8 cellular contexts compared by ENCODE assay signal in genomic region chr16:21599994-21600773, GRCh38. TPM values are rescaled to one million over a fixed set of nuclear protein-coding genes. Genes with fewer than 3 reads are reported as not detected.
DNase-seq lines count a peak whose midpoint lies in the region; ATAC-seq and TF ChIP-seq lines count a peak whose summit lies in the region.

No MANE protein-coding gene starts in this region.

- no peak for TF ChIP-seq POLR2A in vagina (IDR thresholded peaks at IDR 0.05)

- H3K27ac ChIP-seq in HUES48 (ENCODE audit: low read depth, low read length): peak overlapping the region; percentile 98
- H3K27ac ChIP-seq in vagina: peak overlapping the region; percentile 92

- peak overlapping the region; percentile 94 to 95 for H3K27ac Mint-ChIP-seq in effector memory CD8-positive, alpha-beta T cell

- no peaks in the 10 kb centered on the region for H3K27me3 ChIP-seq in HUES48 (ENCODE audit: control insufficient read depth, insufficient read depth, low read length)
- no peaks in the 10 kb centered on the region for H3K27me3 ChIP-seq in mucosa of stomach (ENCODE audit: control insufficient read depth, insufficient read depth, low read length)
- no peaks in the 10 kb centered on the region for H3K27me3 ChIP-seq in vagina

- H3K4me3 ChIP-seq in HUES48 (ENCODE audit: low read depth, low read length) (peak overlapping the region; percentile 99), mucosa of stomach (ENCODE audit: low read length) (peak overlapping the region; percentile 61), vagina (peak overlapping the region; percentile 61 to 74)

- peak; percentile 14 for DNase-seq in NCI-H1105 treated with DMSO at 0.1 percent for 48 hours (lab: John Stamatoyannopoulos, UW)
- DNase-seq in NCI-H1105 (lab: John Stamatoyannopoulos, UW): no peak
- DNase-seq in T-helper 22 cell (ENCODE audit: low read depth): peak; percentile 4
- DNase-seq in effector memory CD8-positive, alpha-beta T cell: peak in 2 of 3 experiments; percentile 22 to 24
- DNase-seq in vagina (ENCODE audit: extremely low spot score in 2 of 2): no peak

- no peaks in the 10 kb centered on the region for H3K9me3 ChIP-seq in HUES48 (ENCODE audit: control insufficient read depth, insufficient read depth, low read length)
- no peaks in the 10 kb centered on the region for H3K9me3 ChIP-seq in mucosa of stomach (ENCODE audit: control insufficient read depth, low read length)
- no peaks in the 10 kb centered on the region for H3K9me3 ChIP-seq in vagina

- ATAC-seq in GM21526 (IDR thresholded peaks at IDR 0.05; ENCODE audit: low FRiP score, unreplicated experiment): peak; percentile 33
- peak; percentile 19 for ATAC-seq in effector memory CD8-positive, alpha-beta T cell (replicated peaks)

- no peaks in the 10 kb centered on the region for H3K9me3 Mint-ChIP-seq in effector memory CD8-positive, alpha-beta T cell

- H3K4me3 Mint-ChIP-seq in effector memory CD8-positive, alpha-beta T cell: peak overlapping the region; percentile 87 to 90

- intact Hi-C loops in vagina (cut with DNase I): no loop called here

- H3K4me1 Mint-ChIP-seq in effector memory CD8-positive, alpha-beta T cell (ENCODE audit: low read depth in 2 of 2): peaks cover 28 to 44% of the 10 kb centered on the region in 2 donors

- H3K4me1 ChIP-seq in HUES48 (ENCODE audit: control insufficient read depth, insufficient read depth, low read length) (peaks cover 12% of the 10 kb centered on the region; the same call in 1 of the 2 replicates), mucosa of stomach (ENCODE audit: control insufficient read depth, insufficient read depth, low read length) (peaks cover 23% of the 10 kb centered on the region), vagina (peaks cover 49% of the 10 kb centered on the region)

- H3K27me3 Mint-ChIP-seq in effector memory CD8-positive, alpha-beta T cell: no peaks in the 10 kb centered on the region

- H3K9ac ChIP-seq in HUES48 (ENCODE audit: low read depth, low read length): peak overlapping the region; percentile 96
- peak overlapping the region; percentile 94 for H3K9ac ChIP-seq in mucosa of stomach (ENCODE audit: low read length)

- H3K36me3 Mint-ChIP-seq in effector memory CD8-positive, alpha-beta T cell (ENCODE audit: insufficient read depth): peaks cover 3% of the 10 kb centered on the region

- no peak for TF ChIP-seq CTCF in vagina (IDR thresholded peaks at IDR 0.05)

- H3K36me3 ChIP-seq in HUES48 (ENCODE audit: control insufficient read depth, insufficient read depth, low read length) (peaks cover 2% of the 10 kb centered on the region; the same call in 1 of the 2 replicates), mucosa of stomach (ENCODE audit: control insufficient read depth, insufficient read depth, low read length) (no peaks in the 10 kb centered on the region), vagina (no peaks in the 10 kb centered on the region)

RNA-seq across cellular contexts. Expression of gene METTL9, which starts 0.8 kb away (rescaled TPM):
- 97.7 TPM for total RNA-seq in vagina

RNA-seq across cellular contexts. Expression of gene IGSF6, which starts 52.2 kb away (rescaled TPM):
- 0.74 TPM for total RNA-seq in vagina

Comparison
In these comparisons a context has a peak if more than half of its experiments do, and no peak if none do; other contexts are left out.
1. DNase-seq: peak in NCI-H1105 treated with DMSO at 0.1 percent for 48 hours (single experiment), T-helper 22 cell (single experiment) and effector memory CD8-positive, alpha-beta T cell (2 of 3); none in NCI-H1105 (single experiment) and vagina (0 of 2).
2. Peak in every context shown above with its lines, with median percentiles within 50 percentile points of each other: H3K4me3 ChIP-seq.